ENCODE assay signal across 10 cellular contexts in genomic region chr6:161498359-161498758, GRCh38.
A peak's percentile ranks its signal among the peaks of the same experiment; 100 is the strongest.
DNase-seq lines count a peak whose midpoint lies in the region; ATAC-seq and TF ChIP-seq lines count a peak whose summit lies in the region.
"Had no signal": no experiment of that assay in that cellular context is flagged by ENCODE, and none has a peak within 500 bp of the region (broad histone marks: within the 10 kb centered on the region; RNA-seq: fewer than 3 reads in every experiment).

No MANE protein-coding gene starts in this region.

- peak; percentile 57 for DNase-seq in A172 (ENCODE audit: low spot score)
- DNase-seq in H7, result peak; percentile 77
- peak; percentile 43 for DNase-seq in NT2/D1 (ENCODE audit: low read depth, low spot score)
- peak; percentile 13 to 59 for DNase-seq in foreskin fibroblast
- DNase-seq in OCI-LY7 (ENCODE audit: low spot score), result no peak
- DNase-seq in putamen (ENCODE audit: low spot score), result no peak
- no peak for DNase-seq in MV-4-11 (lab: John Stamatoyannopoulos, UW)
- DNase-seq: cerebellar nuclear complex, NCI-H2029 treated with DMSO at 0.1 percent for 48 hours had no signal

- H3K9me3 ChIP-seq in NT2/D1 (ENCODE audit: insufficient read depth, low read length) (no peaks in the 10 kb centered on the region), OCI-LY7 (ENCODE audit: low read length) (no peaks in the 10 kb centered on the region)

- H3K36me3 ChIP-seq in H7 (replicated peaks; ENCODE audit: control insufficient read depth, insufficient read depth, low read length) (no peaks in the 10 kb centered on the region), NT2/D1 (ENCODE audit: insufficient read depth, insufficient read length, low read length) (no peaks in the 10 kb centered on the region), OCI-LY7 (ENCODE audit: insufficient read depth, low read length) (no peaks in the 10 kb centered on the region)

- H3K9me2 ChIP-seq in OCI-LY7 (ENCODE audit: insufficient read depth, low read length), result no peaks in the 10 kb centered on the region

- H2AFZ ChIP-seq in OCI-LY7 (ENCODE audit: low read length), result no peak overlapping the region

- H3K4me2 ChIP-seq in OCI-LY7 (ENCODE audit: low read length), result no peak overlapping the region

- no peaks in the 10 kb centered on the region for H4K20me1 ChIP-seq in OCI-LY7 (ENCODE audit: insufficient read depth, low read length)

- H3K27ac ChIP-seq in OCI-LY7 (ENCODE audit: low read depth, low read length, poor library complexity, severe bottlenecking), result no peak overlapping the region

- H3K4me1 ChIP-seq in NT2/D1 (ENCODE audit: insufficient read depth, insufficient read length) (no peaks in the 10 kb centered on the region), OCI-LY7 (ENCODE audit: insufficient read depth, low read length, poor library complexity, severe bottlenecking) (no peaks in the 10 kb centered on the region)

- H3K27me3 ChIP-seq in H7 (ENCODE audit: control insufficient read depth, insufficient read depth, low read length), result no peaks in the 10 kb centered on the region; the same call in 1 of the 2 replicates
- no peaks in the 10 kb centered on the region for H3K27me3 ChIP-seq in NT2/D1 (ENCODE audit: insufficient read depth, insufficient read length)

- TF ChIP-seq CTCF in foreskin fibroblast (IDR thresholded peaks at IDR 0.05; ENCODE audit: low read depth, low read length) (peak; percentile 54), OCI-LY7 (conservative IDR thresholded peaks at IDR 0.05; ENCODE audit: low read length) (no peak)

- POLR2A ChIA-PET in OCI-LY7 (lab: Charles Lee), result interaction anchor here (0.7 kb wide), 1 partner anchor 518 kb away, joined by 3 read pairs; no protein-coding TSS in a partner anchor

- BruUV-seq in OCI-LY7 (replicated peaks; lab: Mats Ljungman, UMichigan), result no TSS peak

- ATAC-seq in GM18858 (IDR thresholded peaks at IDR 0.05; ENCODE audit: unreplicated experiment), result no peak

- H3K79me2 ChIP-seq in OCI-LY7 (ENCODE audit: insufficient read depth, low read depth, low read length), result no peaks in the 10 kb centered on the region

- H3K9ac ChIP-seq in NT2/D1 (ENCODE audit: insufficient read length, low read depth), result no peak overlapping the region

- intact Hi-C loops in OCI-LY7 (cut with micrococcal nuclease; ENCODE audit: unreplicated experiment), result no loop called here

- H3K4me3 ChIP-seq in H7 (ENCODE audit: insufficient read depth, low read depth, low read length), result no peak overlapping the region
- no peak overlapping the region for H3K4me3 ChIP-seq in NT2/D1 (ENCODE audit: insufficient read length, low read depth)
- no peak overlapping the region for H3K4me3 ChIP-seq in foreskin fibroblast (ENCODE audit: low read depth in 1 of 2, low read length in 2 of 2)
- H3K4me3 ChIP-seq in OCI-LY7 (ENCODE audit: low read depth, low read length, poor library complexity, severe bottlenecking), result no peak overlapping the region

- CTCF ChIA-PET in OCI-LY7 (lab: Charles Lee; ENCODE audit: unreplicated experiment), result no interaction called here

Comparison
In these comparisons a context has a peak if more than half of its experiments do, and no peak if none do; other contexts are left out.
1. DNase-seq: peak in A172 (single experiment), H7 (single experiment), NT2/D1 (single experiment) and foreskin fibroblast (2 of 2); none in OCI-LY7 (single experiment), putamen (single experiment) and MV-4-11 (single experiment).